18 cellular contexts compared by ENCODE assay signal in genomic region chr1:56580771-56581170, GRCh38. TPM values are rescaled to one million over a fixed set of nuclear protein-coding genes. Genes with fewer than 3 reads are reported as not detected.
"Had no signal": no experiment of that assay in that cellular context is flagged by ENCODE, and none has a peak within 500 bp of the region (broad histone marks: within the 10 kb centered on the region; RNA-seq: fewer than 3 reads in every experiment).

No MANE protein-coding gene starts in this region.

- H3K4me1 Mint-ChIP-seq: activated naive CD8-positive, alpha-beta T cell treated with anti-CD3 and anti-CD28 coated beads for 36 hours; central memory CD8-positive, alpha-beta T cell; natural killer cell had no signal

- ATAC-seq: activated CD8-positive, alpha-beta memory T cell treated with anti-CD3 and anti-CD28 coated beads, Interleukin-2, amount 10 ng/mL, durations not matched to agents 7 days and 5 days; esophagus mucosa; natural killer cell had no signal

- H3K9me3 ChIP-seq: right atrium auricular region, tibial artery, uterus had no signal

- H3K27me3 ChIP-seq: brain microvascular endothelial cell, right atrium auricular region, tibial artery, uterus had no signal

- H3K36me3 Mint-ChIP-seq: activated CD8-positive, alpha-beta memory T cell treated with anti-CD3 and anti-CD28 coated beads, Interleukin-2, amount 10 ng/mL, durations not matched to agents 7 days and 5 days; activated naive CD8-positive, alpha-beta T cell treated with anti-CD3 and anti-CD28 coated beads for 36 hours; natural killer cell had no signal

- H3K9me3 Mint-ChIP-seq: activated CD4-positive, alpha-beta memory T cell treated with anti-CD3 and anti-CD28 coated beads, Interleukin-2, amount 10 ng/mL, durations not matched to agents 7 days and 5 days; activated naive CD8-positive, alpha-beta T cell treated with anti-CD3 and anti-CD28 coated beads for 36 hours; central memory CD8-positive, alpha-beta T cell; natural killer cell; T-helper 2 cell treated with Interferon-gamma antibody and Interleukin-4, amounts not matched to agents 5 μg/mL and 100 μg/mL, for 36 hours had no signal

- H3K4me3 Mint-ChIP-seq: activated CD4-positive, alpha-beta memory T cell treated with anti-CD3 and anti-CD28 coated beads, Interleukin-2, amount 10 ng/mL, durations not matched to agents 7 days and 5 days; activated CD8-positive, alpha-beta memory T cell treated with anti-CD3 and anti-CD28 coated beads, Interleukin-2, amount 10 ng/mL, durations not matched to agents 7 days and 5 days; activated naive CD8-positive, alpha-beta T cell treated with anti-CD3 and anti-CD28 coated beads for 36 hours; central memory CD8-positive, alpha-beta T cell; natural killer cell; T-helper 2 cell treated with Interferon-gamma antibody and Interleukin-4, amounts not matched to agents 5 μg/mL and 100 μg/mL, for 36 hours had no signal

- H3K27ac ChIP-seq: brain microvascular endothelial cell had no signal

- DNase-seq: activated CD4-positive, alpha-beta memory T cell treated with anti-CD3 and anti-CD28 coated beads, Interleukin-2, amount 10 ng/mL, durations not matched to agents 7 days and 5 days; activated CD4-positive, alpha-beta T cell treated with anti-CD3 and anti-CD28 coated beads for 48 hours; activated CD8-positive, alpha-beta memory T cell treated with anti-CD3 and anti-CD28 coated beads, Interleukin-2, amount 10 ng/mL, durations not matched to agents 7 days and 5 days; activated naive CD4-positive, alpha-beta T cell; activated naive CD8-positive, alpha-beta T cell treated with anti-CD3 and anti-CD28 coated beads for 36 hours; amygdala; brain microvascular endothelial cell; mesendoderm; natural killer cell; occipital lobe; stimulated activated CD4-positive, alpha-beta T cell treated with anti-CD3 and anti-CD28 coated beads, Interleukin-2, amount 100 ng/mL, for 24 hours; stimulated activated naive CD4-positive, alpha-beta T cell treated with Interleukin-2 at 50 U/mL for 16 hours; tibial artery; uterus had no signal

- H3K4me1 ChIP-seq: uterus had no signal

- H3K27ac Mint-ChIP-seq: activated CD4-positive, alpha-beta memory T cell treated with anti-CD3 and anti-CD28 coated beads, Interleukin-2, amount 10 ng/mL, durations not matched to agents 7 days and 5 days; activated CD8-positive, alpha-beta memory T cell treated with anti-CD3 and anti-CD28 coated beads, Interleukin-2, amount 10 ng/mL, durations not matched to agents 7 days and 5 days; activated naive CD8-positive, alpha-beta T cell treated with anti-CD3 and anti-CD28 coated beads for 36 hours; natural killer cell; T-helper 2 cell treated with Interferon-gamma antibody and Interleukin-4, amounts not matched to agents 5 μg/mL and 100 μg/mL, for 36 hours had no signal

- H3K36me3 ChIP-seq: brain microvascular endothelial cell, right atrium auricular region, tibial artery, uterus had no signal

RNA-seq across cellular contexts. Expression of gene PLPP3, which starts 1.4 kb away (rescaled TPM):
- total RNA-seq: activated CD4-positive, alpha-beta memory T cell treated with anti-CD3 and anti-CD28 coated beads, Interleukin-2, amount 10 ng/mL, durations not matched to agents 7 days and 5 days; activated CD8-positive, alpha-beta memory T cell treated with anti-CD3 and anti-CD28 coated beads, Interleukin-2, amount 10 ng/mL, durations not matched to agents 7 days and 5 days; activated naive CD8-positive, alpha-beta T cell treated with anti-CD3 and anti-CD28 coated beads for 36 hours had no signal
